13 cellular contexts compared by ENCODE assay signal in the genomic region with DNA sequence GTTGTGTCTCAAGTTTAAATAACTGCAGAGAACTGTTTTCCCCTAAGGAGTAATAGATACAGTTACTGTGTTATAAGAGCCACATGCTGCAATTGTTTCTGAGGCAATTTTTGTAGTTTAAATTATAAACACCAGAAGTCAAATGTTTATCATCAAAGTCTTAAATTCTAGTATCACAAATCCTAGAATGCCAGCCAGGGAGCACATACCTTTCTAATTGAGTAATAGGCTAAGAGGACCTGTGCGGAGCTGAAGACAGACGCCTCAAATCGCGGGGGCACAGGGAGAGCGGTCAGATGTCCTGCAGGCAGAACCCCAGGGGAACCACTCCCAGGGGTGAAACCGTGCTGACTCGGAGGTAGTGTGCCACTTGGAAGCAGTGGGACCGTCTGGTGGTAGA.
DNase-seq lines count a peak whose midpoint lies in the region; ATAC-seq, FAIRE-seq and TF ChIP-seq lines count a peak whose summit lies in the region.
"Had no signal": no experiment of that assay in that cellular context is flagged by ENCODE, and none has a peak within 500 bp of the region (broad histone marks: within the 10 kb centered on the region; RNA-seq: fewer than 3 reads in every experiment).

No MANE protein-coding gene starts in this region.

- H3K27me3 ChIP-seq in astrocyte (ENCODE audit: insufficient read depth, low read length), result no peaks in the 10 kb centered on the region
- no peaks in the 10 kb centered on the region for H3K27me3 ChIP-seq in heart right ventricle
- H3K27me3 ChIP-seq in rectal smooth muscle tissue (ENCODE audit: control insufficient read depth, insufficient read depth, low read length), result no peaks in the 10 kb centered on the region

- no peak for FAIRE-seq in astrocyte (lab: Jason Lieb, UNC)

- no peaks in the 10 kb centered on the region for H3K9me3 ChIP-seq in astrocyte (ENCODE audit: insufficient read depth, low read depth, low read length)
- no peaks in the 10 kb centered on the region for H3K9me3 ChIP-seq in heart right ventricle

- H3K27ac ChIP-seq in astrocyte (ENCODE audit: low read depth, low read length) (peak overlapping the region; percentile 98), heart right ventricle (peak overlapping the region in 8 of 10 donors; percentile 41 to 88 (median 84)), rectal smooth muscle tissue (ENCODE audit: low read depth, low read length) (no peak overlapping the region)

- H3K36me3 Mint-ChIP-seq in astrocyte (ENCODE audit: low read depth, unreplicated experiment) (no peaks in the 10 kb centered on the region), immature natural killer cell (no peaks in the 10 kb centered on the region)
- H3K36me3 Mint-ChIP-seq: activated naive CD8-positive, alpha-beta T cell treated with anti-CD3 and anti-CD28 coated beads, Interleukin-2, amount 10 ng/mL, durations not matched to agents 7 days and 5 days; stimulated activated naive B cell treated with anti-CD40 and anti-IgM and Interleukin-4, amounts not matched to agents 10 μg/mL and 1 μg/mL and 100 μg/mL, for 72 hours had no signal

- no peaks in the 10 kb centered on the region for H3K79me2 ChIP-seq in astrocyte (ENCODE audit: insufficient read depth, low read length)

- H3K4me3 Mint-ChIP-seq in astrocyte (ENCODE audit: unreplicated experiment) (peak overlapping the region; percentile 74), immature natural killer cell (no peak overlapping the region)
- H3K4me3 Mint-ChIP-seq: activated naive CD8-positive, alpha-beta T cell treated with anti-CD3 and anti-CD28 coated beads, Interleukin-2, amount 10 ng/mL, durations not matched to agents 7 days and 5 days; stimulated activated naive B cell treated with anti-CD40 and anti-IgM and Interleukin-4, amounts not matched to agents 10 μg/mL and 1 μg/mL and 100 μg/mL, for 72 hours had no signal

- no peak for TF ChIP-seq CTCF in astrocyte (IDR thresholded peaks at IDR 0.05; ENCODE audit: insufficient read depth, low read depth, low read length)
- TF ChIP-seq CTCF in heart right ventricle (IDR thresholded peaks at IDR 0.05), result no peak

- H3K36me3 ChIP-seq in astrocyte (ENCODE audit: insufficient read depth, low read length) (no peaks in the 10 kb centered on the region), heart right ventricle (no peaks in the 10 kb centered on the region), rectal smooth muscle tissue (ENCODE audit: control insufficient read depth, insufficient read depth, low read length) (no peaks in the 10 kb centered on the region)

- H3K27ac Mint-ChIP-seq in astrocyte (ENCODE audit: unreplicated experiment), result peak overlapping the region; percentile 98
- no peak overlapping the region for H3K27ac Mint-ChIP-seq in immature natural killer cell
- H3K27ac Mint-ChIP-seq: activated naive CD8-positive, alpha-beta T cell treated with anti-CD3 and anti-CD28 coated beads, Interleukin-2, amount 10 ng/mL, durations not matched to agents 7 days and 5 days; stimulated activated naive B cell treated with anti-CD40 and anti-IgM and Interleukin-4, amounts not matched to agents 10 μg/mL and 1 μg/mL and 100 μg/mL, for 72 hours had no signal

- H3K9me3 Mint-ChIP-seq in astrocyte (ENCODE audit: unreplicated experiment), result no peaks in the 10 kb centered on the region
- no peaks in the 10 kb centered on the region for H3K9me3 Mint-ChIP-seq in immature natural killer cell
- H3K9me3 Mint-ChIP-seq: activated naive CD8-positive, alpha-beta T cell treated with anti-CD3 and anti-CD28 coated beads, Interleukin-2, amount 10 ng/mL, durations not matched to agents 7 days and 5 days; stimulated activated naive B cell treated with anti-CD40 and anti-IgM and Interleukin-4, amounts not matched to agents 10 μg/mL and 1 μg/mL and 100 μg/mL, for 72 hours had no signal

- no peak overlapping the region for H3K4me3 ChIP-seq in astrocyte (ENCODE audit: insufficient read depth, low read depth, low read length)
- peak overlapping the region in 5 of 10 donors; percentile 3 to 28 (median 8) for H3K4me3 ChIP-seq in heart right ventricle
- H3K4me3 ChIP-seq in rectal smooth muscle tissue (ENCODE audit: low read length), result peak overlapping the region; percentile 24

- WGBS in heart right ventricle, 2 donors, result 33 to 41% methylated on average over 8 of the region's 8 CpGs

- peak overlapping the region; percentile 61 for H3K4me2 ChIP-seq in astrocyte (ENCODE audit: low read length)

- DNase-seq in GM03348 (ENCODE audit: low spot score) (peak; percentile 52), astrocyte (ENCODE audit: low read depth) (peak; percentile 81), heart right ventricle (peak; percentile 20 to 29), immature natural killer cell (no peak), inferior parietal cortex (ENCODE audit: extremely low spot score) (no peak)
- no peak for DNase-seq in effector CD8-positive, alpha-beta T cell (lab: John Stamatoyannopoulos, UW)
- DNase-seq: activated naive CD8-positive, alpha-beta T cell treated with anti-CD3 and anti-CD28 coated beads, Interleukin-2, amount 10 ng/mL, durations not matched to agents 7 days and 5 days; COR-L47; effector CD4-positive, alpha-beta T cell; stimulated activated CD4-positive, alpha-beta T cell treated with anti-CD3 and anti-CD28 coated beads, Interleukin-2, amount 100 ng/mL, for 24 hours; stimulated activated naive B cell treated with anti-CD40 and anti-IgM and Interleukin-4, amounts not matched to agents 10 μg/mL and 1 μg/mL and 100 μg/mL, for 72 hours had no signal

- H3K4me1 ChIP-seq in astrocyte (ENCODE audit: insufficient read depth, low read length) (peaks cover 51% of the 10 kb centered on the region), heart right ventricle (peaks cover 4 to 34% (median 24%) of the 10 kb centered on the region in 9 donors), rectal smooth muscle tissue (ENCODE audit: control insufficient read depth, insufficient read depth, low read length) (peaks cover 7% of the 10 kb centered on the region)

- peak overlapping the region; percentile 87 for H3K9ac ChIP-seq in astrocyte (ENCODE audit: low read length)
- no peak overlapping the region for H3K9ac ChIP-seq in rectal smooth muscle tissue (ENCODE audit: low read length)

- H3K4me1 Mint-ChIP-seq in astrocyte (ENCODE audit: low read depth, unreplicated experiment) (peaks cover 50% of the 10 kb centered on the region), immature natural killer cell (no peaks in the 10 kb centered on the region)
- H3K4me1 Mint-ChIP-seq: activated naive CD8-positive, alpha-beta T cell treated with anti-CD3 and anti-CD28 coated beads, Interleukin-2, amount 10 ng/mL, durations not matched to agents 7 days and 5 days; stimulated activated naive B cell treated with anti-CD40 and anti-IgM and Interleukin-4, amounts not matched to agents 10 μg/mL and 1 μg/mL and 100 μg/mL, for 72 hours had no signal

- intact Hi-C loops in heart right ventricle (cut with DNase I), result loop anchor here in 1 of 10 donors (5.0 kb wide), 1 partner anchor 42 kb away; no protein-coding TSS in a partner anchor

- H4K20me1 ChIP-seq in astrocyte (ENCODE audit: insufficient read depth, low read length), result no peaks in the 10 kb centered on the region

- ATAC-seq in heart right ventricle (peak in 4 of 8 donors; percentile 25 to 53 (median 45)), HG03565 (IDR thresholded peaks at IDR 0.05; ENCODE audit: unreplicated experiment) (no peak)
- ATAC-seq: stimulated activated naive B cell treated with anti-CD40 and anti-IgM and Interleukin-4, amounts not matched to agents 10 μg/mL and 1 μg/mL and 100 μg/mL, for 72 hours had no signal

- H3K27me3 Mint-ChIP-seq in astrocyte (ENCODE audit: low read depth, unreplicated experiment) (no peaks in the 10 kb centered on the region), immature natural killer cell (ENCODE audit: low read depth in 3 of 3) (peaks cover 0 to 6% (median 3%) of the 10 kb centered on the region in 3 donors)

- H2AFZ ChIP-seq in astrocyte (ENCODE audit: low read depth, low read length), result no peak overlapping the region

Comparison
In these comparisons a context has a peak if more than half of its experiments do, and no peak if none do; other contexts are left out.
1. DNase-seq: peak in GM03348 (single experiment), astrocyte (single experiment) and heart right ventricle (2 of 2); none in effector CD8-positive, alpha-beta T cell (single experiment), immature natural killer cell (0 of 3) and inferior parietal cortex (single experiment).